38 cellular contexts compared by ENCODE assay signal in genomic region chrX:28223469-28223868, GRCh38.
"Had no signal": no experiment of that assay in that cellular context is flagged by ENCODE, and none has a peak within 500 bp of the region (broad histone marks: within the 10 kb centered on the region; RNA-seq: fewer than 3 reads in every experiment).

No MANE protein-coding gene starts in this region.

- H3K9me3 Mint-ChIP-seq: activated B cell treated with CpG ODN at 0.5 μM for 24 hours; activated naive CD4-positive, alpha-beta T cell treated with anti-CD3 and anti-CD28 coated beads for 36 hours; activated naive CD4-positive, alpha-beta T cell treated with anti-CD3 and anti-CD28 coated beads, Interleukin-2, amount 50 U/mL, for 72 hours; activated naive CD8-positive, alpha-beta T cell treated with anti-CD3 and anti-CD28 coated beads for 36 hours; activated T-cell treated with anti-CD3 and anti-CD28 coated beads, Interleukin-2, amount 50 U/mL, for 4 hours; activated T-helper 1 cell treated with anti-CD3 and anti-CD28 coated beads, Interleukin-12 subunit alpha, Interleukin-12 subunit beta, Interleukin-2, Interleukin-4 antibody, amounts not matched to agents 30 ng/mL and 10 ng/mL and 1 ng/mL, durations not matched to agents 14 hours and 24 hours and 36 hours; activated T-helper 17 cell treated with anti-CD3 and anti-CD28 coated beads, Interleukin-2, amount 50 U/mL, for 72 hours; T-helper 1 cell treated with Interleukin-12 subunit alpha and Interleukin-12 subunit beta and Interleukin-4 antibody, amounts not matched to agents 30 μg/mL and 1 μg/mL, for 36 hours had no signal

- FAIRE-seq: bronchial epithelial cell, TTC549 had no signal

- H3K4me1 Mint-ChIP-seq: activated B cell treated with CpG ODN at 0.5 μM for 24 hours; activated CD4-positive, alpha-beta T cell treated with anti-CD3 and anti-CD28 coated beads, Interleukin-2, amount 10 ng/mL, durations not matched to agents 24 days and 14 days; activated naive CD8-positive, alpha-beta T cell treated with anti-CD3 and anti-CD28 coated beads for 36 hours; activated T-helper 17 cell treated with anti-CD3 and anti-CD28 coated beads, Interleukin-2, amount 50 U/mL, for 72 hours; brain; central memory CD8-positive, alpha-beta T cell had no signal

- ATAC-seq: activated CD8-positive, alpha-beta T cell treated with anti-CD3 and anti-CD28 coated beads for 36 hours; activated naive CD4-positive, alpha-beta T cell treated with anti-CD3 and anti-CD28 coated beads, Interleukin-2, amount 50 U/mL, for 72 hours; activated T-cell treated with anti-CD3 and anti-CD28 coated beads, Interleukin-2, amount 50 U/mL, for 4 hours; activated T-cell treated with anti-CD3 and anti-CD28 coated beads, Interleukin-2, amount 50 U/mL, for 72 hours; activated T-helper 17 cell treated with anti-CD3 and anti-CD28 coated beads, Interleukin-2, amount 50 U/mL, for 72 hours had no signal

- H3K9me3 ChIP-seq: adrenal gland had no signal

- H3K27ac Mint-ChIP-seq: activated B cell treated with CpG ODN at 0.5 μM for 24 hours; activated CD4-positive, alpha-beta memory T cell treated with anti-CD3 and anti-CD28 coated beads for 36 hours; activated CD4-positive, alpha-beta T cell treated with anti-CD3 and anti-CD28 coated beads, Interleukin-2, amount 10 ng/mL, durations not matched to agents 24 days and 14 days; activated CD8-positive, alpha-beta T cell treated with anti-CD3 and anti-CD28 coated beads for 36 hours; activated naive CD4-positive, alpha-beta T cell treated with anti-CD3 and anti-CD28 coated beads for 36 hours; activated naive CD4-positive, alpha-beta T cell treated with anti-CD3 and anti-CD28 coated beads, Interleukin-2, amount 50 U/mL, for 72 hours; activated naive CD8-positive, alpha-beta T cell treated with anti-CD3 and anti-CD28 coated beads for 36 hours; activated T-cell treated with anti-CD3 and anti-CD28 coated beads, Interleukin-2, amount 50 U/mL, for 72 hours; activated T-helper 1 cell treated with anti-CD3 and anti-CD28 coated beads, Interleukin-12 subunit alpha, Interleukin-12 subunit beta, Interleukin-2, Interleukin-4 antibody, amounts not matched to agents 30 ng/mL and 10 ng/mL and 1 ng/mL, durations not matched to agents 14 hours and 24 hours and 36 hours; activated T-helper 17 cell treated with anti-CD3 and anti-CD28 coated beads, Interleukin-2, amount 50 U/mL, for 72 hours; T-helper 1 cell treated with Interleukin-12 subunit alpha and Interleukin-12 subunit beta and Interleukin-4 antibody, amounts not matched to agents 30 μg/mL and 1 μg/mL, for 36 hours; T-helper 2 cell treated with Interferon-gamma antibody and Interleukin-4, amounts not matched to agents 5 μg/mL and 100 μg/mL, for 36 hours had no signal

- H3K4me1 ChIP-seq: adrenal gland had no signal

- H3K27ac ChIP-seq: adrenal gland, cardiac muscle cell, VCaP had no signal

- H3K4me3 ChIP-seq: adrenal gland, cardiac muscle cell had no signal

- H3K27me3 Mint-ChIP-seq: activated B cell treated with CpG ODN at 0.5 μM for 24 hours; activated CD4-positive, alpha-beta memory T cell treated with anti-CD3 and anti-CD28 coated beads for 36 hours; activated CD4-positive, alpha-beta T cell treated with anti-CD3 and anti-CD28 coated beads, Interleukin-2, amount 10 ng/mL, durations not matched to agents 24 days and 14 days; activated CD8-positive, alpha-beta T cell treated with anti-CD3 and anti-CD28 coated beads for 36 hours; activated naive CD8-positive, alpha-beta T cell treated with anti-CD3 and anti-CD28 coated beads for 36 hours; activated T-helper 17 cell treated with anti-CD3 and anti-CD28 coated beads, Interleukin-2, amount 50 U/mL, for 72 hours; brain; central memory CD8-positive, alpha-beta T cell had no signal

- H3K36me3 Mint-ChIP-seq: activated CD4-positive, alpha-beta memory T cell treated with anti-CD3 and anti-CD28 coated beads for 36 hours; activated naive CD4-positive, alpha-beta T cell treated with anti-CD3 and anti-CD28 coated beads, Interleukin-2, amount 50 U/mL, for 72 hours; activated naive CD8-positive, alpha-beta T cell treated with anti-CD3 and anti-CD28 coated beads for 36 hours; brain had no signal

- H3K4me3 Mint-ChIP-seq: activated B cell treated with CpG ODN at 0.5 μM for 24 hours; activated CD4-positive, alpha-beta memory T cell treated with anti-CD3 and anti-CD28 coated beads for 36 hours; activated CD4-positive, alpha-beta T cell treated with anti-CD3 and anti-CD28 coated beads, Interleukin-2, amount 10 ng/mL, durations not matched to agents 24 days and 14 days; activated CD8-positive, alpha-beta T cell treated with anti-CD3 and anti-CD28 coated beads for 36 hours; activated naive CD4-positive, alpha-beta T cell treated with anti-CD3 and anti-CD28 coated beads for 36 hours; activated naive CD8-positive, alpha-beta T cell treated with anti-CD3 and anti-CD28 coated beads for 36 hours; activated T-cell treated with anti-CD3 and anti-CD28 coated beads, Interleukin-2, amount 50 U/mL, for 4 hours; activated T-cell treated with anti-CD3 and anti-CD28 coated beads, Interleukin-2, amount 50 U/mL, for 72 hours; activated T-helper 1 cell treated with anti-CD3 and anti-CD28 coated beads, Interleukin-12 subunit alpha, Interleukin-12 subunit beta, Interleukin-2, Interleukin-4 antibody, amounts not matched to agents 30 ng/mL and 10 ng/mL and 1 ng/mL, durations not matched to agents 14 hours and 24 hours and 36 hours; activated T-helper 17 cell treated with anti-CD3 and anti-CD28 coated beads, Interleukin-2, amount 50 U/mL, for 72 hours; brain; central memory CD8-positive, alpha-beta T cell; T-helper 1 cell treated with Interleukin-12 subunit alpha and Interleukin-12 subunit beta and Interleukin-4 antibody, amounts not matched to agents 30 μg/mL and 1 μg/mL, for 36 hours; T-helper 2 cell treated with Interferon-gamma antibody and Interleukin-4, amounts not matched to agents 5 μg/mL and 100 μg/mL, for 36 hours had no signal

- DNase-seq: activated B cell treated with CpG ODN at 0.5 μM for 24 hours; activated CD4-positive, alpha-beta memory T cell treated with anti-CD3 and anti-CD28 coated beads for 36 hours; activated CD4-positive, alpha-beta T cell treated with anti-CD3 and anti-CD28 coated beads for 4 hours; activated CD4-positive, alpha-beta T cell treated with anti-CD3 and anti-CD28 coated beads, Interleukin-2, amount 10 ng/mL, durations not matched to agents 24 days and 14 days; activated CD4-positive, alpha-beta T cell treated with anti-CD3 and anti-CD28 coated beads, Interleukin-2, amount 50 U/mL, for 1 hour; activated CD4-positive, alpha-beta T cell treated with anti-CD3 and anti-CD28 coated beads, Interleukin-2, amount 50 U/mL, for 4 hours; activated CD4-positive, CD25-positive, alpha-beta regulatory T cell treated with anti-CD3 and anti-CD28 coated beads, Interleukin-2, amount 50 U/mL, for 72 hours; activated CD8-positive, alpha-beta memory T cell treated with anti-CD3 and anti-CD28 coated beads, Interleukin-2, amount 50 U/mL, for 4 hours; activated CD8-positive, alpha-beta T cell treated with anti-CD3 and anti-CD28 coated beads for 36 hours; activated effector memory CD4-positive, alpha-beta T cell treated with anti-CD3 and anti-CD28 coated beads, Interleukin-2, amount 50 U/mL, for 16 hours; activated gamma-delta T cell treated with Interleukin-2 at 50 U/mL for 16 hours; activated naive CD4-positive, alpha-beta T cell; activated naive CD4-positive, alpha-beta T cell treated with anti-CD3 and anti-CD28 coated beads for 36 hours; activated naive CD4-positive, alpha-beta T cell treated with anti-CD3 and anti-CD28 coated beads, Interleukin-2, amount 50 U/mL, for 16 hours; activated naive CD8-positive, alpha-beta T cell treated with anti-CD3 and anti-CD28 coated beads for 36 hours; activated T-cell treated with anti-CD3 and anti-CD28 coated beads for 4 hours; activated T-cell treated with anti-CD3 and anti-CD28 coated beads, Interleukin-2, amount 50 U/mL, for 1 hour; activated T-cell treated with anti-CD3 and anti-CD28 coated beads, Interleukin-2, amount 50 U/mL, for 4 hours; activated T-cell treated with anti-CD3 and anti-CD28 coated beads, Interleukin-2, amount 50 U/mL, for 72 hours; adrenal gland; amniotic stem cell; aorta; caudate nucleus; cerebellar nuclear complex; T-helper 1 cell; T-helper 2 cell; T-helper 9 cell had no signal

- H3K27me3 ChIP-seq: adrenal gland, cardiac muscle cell had no signal

- H3K36me3 ChIP-seq: adrenal gland, cardiac muscle cell had no signal
